ENCODE assay signal across 12 cellular contexts in the genomic region with DNA sequence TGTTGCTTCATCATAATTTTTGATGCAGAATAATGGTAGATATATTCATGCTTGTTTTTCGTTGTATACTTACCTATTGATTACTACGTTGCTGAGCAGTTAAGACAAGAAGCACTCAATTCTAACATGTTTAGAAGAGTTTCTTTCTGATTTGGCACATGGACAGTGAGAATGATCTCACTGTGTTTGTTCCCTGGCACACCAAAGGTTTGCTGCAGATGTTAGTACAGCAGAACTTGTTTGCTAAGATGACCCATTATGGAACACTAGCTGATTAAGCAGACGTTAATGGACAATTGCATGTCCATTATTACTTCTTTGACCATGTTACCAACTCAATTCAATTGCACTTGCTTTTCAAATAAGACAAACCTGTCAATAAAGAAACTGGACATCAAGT.
A peak's percentile ranks its signal among the peaks of the same experiment; 100 is the strongest.
DNase-seq lines count a peak whose midpoint lies in the region; ATAC-seq and TF ChIP-seq lines count a peak whose summit lies in the region.
"Had no signal": no experiment of that assay in that cellular context is flagged by ENCODE, and none has a peak within 500 bp of the region (broad histone marks: within the 10 kb centered on the region; RNA-seq: fewer than 3 reads in every experiment).

No MANE protein-coding gene starts in this region.

- peaks cover 12% of the 10 kb centered on the region for H3K36me3 Mint-ChIP-seq in activated naive CD4-positive, alpha-beta T cell treated with anti-CD3 and anti-CD28 coated beads for 36 hours (ENCODE audit: low read depth)
- H3K36me3 Mint-ChIP-seq in activated naive CD8-positive, alpha-beta T cell = peaks cover 14% of the 10 kb centered on the region
- peaks cover 3% of the 10 kb centered on the region for H3K36me3 Mint-ChIP-seq in mesothelial cell of epicardium

- intact Hi-C loops in activated naive CD4-positive, alpha-beta T cell treated with anti-CD3 and anti-CD28 coated beads for 36 hours (cut with micrococcal nuclease) = no loop called here

- H3K4me1 Mint-ChIP-seq in activated naive CD4-positive, alpha-beta T cell treated with anti-CD3 and anti-CD28 coated beads for 36 hours (ENCODE audit: low read depth) = peaks cover 93% of the 10 kb centered on the region
- peaks cover 96% of the 10 kb centered on the region for H3K4me1 Mint-ChIP-seq in activated naive CD8-positive, alpha-beta T cell (ENCODE audit: low read depth)
- peaks cover 54% of the 10 kb centered on the region for H3K4me1 Mint-ChIP-seq in mesothelial cell of epicardium

- H3K27me3 Mint-ChIP-seq in activated naive CD4-positive, alpha-beta T cell treated with anti-CD3 and anti-CD28 coated beads for 36 hours (ENCODE audit: low read depth) = no peaks in the 10 kb centered on the region
- no peaks in the 10 kb centered on the region for H3K27me3 Mint-ChIP-seq in activated naive CD8-positive, alpha-beta T cell
- H3K27me3 Mint-ChIP-seq in mesothelial cell of epicardium (ENCODE audit: low read depth) = no peaks in the 10 kb centered on the region

- H3K27ac Mint-ChIP-seq in activated naive CD4-positive, alpha-beta T cell treated with anti-CD3 and anti-CD28 coated beads for 36 hours = peak overlapping the region; percentile 90
- peak overlapping the region; percentile 92 for H3K27ac Mint-ChIP-seq in activated naive CD8-positive, alpha-beta T cell
- H3K27ac Mint-ChIP-seq in mesothelial cell of epicardium = no peak overlapping the region

- no peak for DNase-seq in activated naive CD4-positive, alpha-beta T cell treated with anti-CD3 and anti-CD28 coated beads for 36 hours
- no peak for DNase-seq in activated naive CD4-positive, alpha-beta T cell treated with anti-CD3 and anti-CD28 coated beads, Interleukin-2, amount 50 U/mL, for 16 hours
- DNase-seq in left lobe of liver (ENCODE audit: low spot score) (no peak), EL (no peak), mesothelial cell of epicardium (ENCODE audit: low spot score in 2 of 2, unreplicated experiment in 2 of 2) (no peak)
- DNase-seq: activated gamma-delta T cell, BE2C, H7, NCI-H2107 had no signal

- H3K4me3 Mint-ChIP-seq in activated naive CD4-positive, alpha-beta T cell treated with anti-CD3 and anti-CD28 coated beads for 36 hours = no peak overlapping the region
- H3K4me3 Mint-ChIP-seq in activated naive CD8-positive, alpha-beta T cell = peak overlapping the region; percentile 74
- H3K4me3 Mint-ChIP-seq in mesothelial cell of epicardium = no peak overlapping the region

- H3K27ac ChIP-seq in temporal lobe (ENCODE audit: low read depth, low read length) = peak overlapping the region; percentile 73

- CTCF ChIA-PET in activated naive CD4-positive, alpha-beta T cell treated with anti-CD3 and anti-CD28 coated beads for 36 hours (lab: Charles Lee) = interaction anchor here (0.8 to 5.5 kb wide), 10 partner anchors 11 to 97 kb away, joined by 3 to 49 read pairs (median 12); no protein-coding TSS in a partner anchor

- TF ChIP-seq CTCF in mesothelial cell of epicardium (IDR thresholded peaks at IDR 0.05; ENCODE audit: unreplicated experiment) = no peak

- peak; percentile 91 for ATAC-seq in left lobe of liver
- no peak for ATAC-seq in HG02610 (IDR thresholded peaks at IDR 0.05; ENCODE audit: unreplicated experiment)

- no peaks in the 10 kb centered on the region for H3K9me3 Mint-ChIP-seq in activated naive CD4-positive, alpha-beta T cell treated with anti-CD3 and anti-CD28 coated beads for 36 hours
- H3K9me3 Mint-ChIP-seq in activated naive CD8-positive, alpha-beta T cell (ENCODE audit: low read depth) = peaks cover 5% of the 10 kb centered on the region
- H3K9me3 Mint-ChIP-seq in mesothelial cell of epicardium = no peaks in the 10 kb centered on the region
